Comparison of ENCODE assay signal across 8 cellular contexts in genomic region chr12:118103601-118104382, GRCh38. TPM values are rescaled to one million over a fixed set of nuclear protein-coding genes. Genes with fewer than 3 reads are reported as not detected.
DNase-seq lines count a peak whose midpoint lies in the region; ATAC-seq and TF ChIP-seq lines count a peak whose summit lies in the region.

VSIG10 (minus strand) TSS chr12:118104011; CDS start chr12:118103671, 340 bp downstream.

- H3K27ac Mint-ChIP-seq in activated naive CD8-positive, alpha-beta T cell = peak within 1 kb of the TSS; percentile 75
- peak within 1 kb of the TSS; percentile 70 for H3K27ac Mint-ChIP-seq in nephron progenitor cell

- H3K4me1 ChIP-seq in uterus = peaks cover 0 to 3% of the 10 kb centered on the region in 2 donors

- peak; percentile 95 for DNase-seq in DMS53 (lab: John Stamatoyannopoulos, UW)
- peak; percentile 14 to 34 for DNase-seq in NOMO-1 (lab: John Stamatoyannopoulos, UW; ENCODE audit: unreplicated experiment in 2 of 2)
- DNase-seq in germinal center (ENCODE audit: low spot score) = peak; percentile 54
- DNase-seq in nephron progenitor cell = peak; percentile 70
- DNase-seq in uterus = peak; percentile 67 to 72

- peaks cover 7% of the 10 kb centered on the region for H3K4me1 Mint-ChIP-seq in activated naive CD8-positive, alpha-beta T cell (ENCODE audit: low read depth)
- H3K4me1 Mint-ChIP-seq in nephron progenitor cell = peaks cover 12% of the 10 kb centered on the region

- H3K36me3 ChIP-seq in uterus = no peaks in the 10 kb centered on the region

- intact Hi-C loops in uterus (cut with DNase I; ENCODE audit: low total_unique reads) = no loop called here

- no peaks in the 10 kb centered on the region for H3K27me3 ChIP-seq in uterus

- H3K9me3 Mint-ChIP-seq in activated naive CD8-positive, alpha-beta T cell (ENCODE audit: low read depth) = no peaks in the 10 kb centered on the region
- H3K9me3 Mint-ChIP-seq in nephron progenitor cell = no peaks in the 10 kb centered on the region

- peak within 1 kb of the TSS; percentile 43 to 78 for H3K4me3 ChIP-seq in uterus

- H3K36me3 Mint-ChIP-seq in activated naive CD8-positive, alpha-beta T cell = peaks cover 2% of the 10 kb centered on the region
- H3K36me3 Mint-ChIP-seq in nephron progenitor cell (ENCODE audit: low read depth) = peaks cover 4% of the 10 kb centered on the region

- H3K9me3 ChIP-seq in uterus = no peaks in the 10 kb centered on the region

- peak; percentile 35 to 71 for TF ChIP-seq POLR2A in uterus (IDR thresholded peaks at IDR 0.05)

- ATAC-seq in HG02973 (IDR thresholded peaks at IDR 0.05; ENCODE audit: unreplicated experiment) (peak; percentile 45), HG02642 (IDR thresholded peaks at IDR 0.05; ENCODE audit: poor library complexity, unreplicated experiment) (no peak)

- TF ChIP-seq CTCF in nephron progenitor cell (IDR thresholded peaks at IDR 0.05) (no peak), uterus (IDR thresholded peaks at IDR 0.05) (peak in 1 of 4 experiments; percentile 8)

- peaks cover 7% of the 10 kb centered on the region for H3K27me3 Mint-ChIP-seq in activated naive CD8-positive, alpha-beta T cell
- peaks cover 5% of the 10 kb centered on the region for H3K27me3 Mint-ChIP-seq in nephron progenitor cell (ENCODE audit: low read depth, poor library complexity)

- H3K4me3 Mint-ChIP-seq in activated naive CD8-positive, alpha-beta T cell = peak within 1 kb of the TSS; percentile 92
- peak within 1 kb of the TSS; percentile 90 for H3K4me3 Mint-ChIP-seq in nephron progenitor cell

- H3K27ac ChIP-seq in uterus = peak within 1 kb of the TSS; percentile 62 to 86

RNA-seq across cellular contexts. Expression of gene VSIG10, which starts in this region (rescaled TPM):
- 10 to 100 TPM; 27.6 to 59.9 (median 39.4) TPM for total RNA-seq in uterus

Comparison
In these comparisons a context has a peak if more than half of its experiments do, and no peak if none do; other contexts are left out.
1. DNase-seq: peak in every context shown above with its lines; median percentile 95 in DMS53; 70 in nephron progenitor cell; 70 in uterus; 54 in germinal center; 24 in NOMO-1.